Comparison of ENCODE assay signal across 10 cellular contexts in genomic region chr5:88144219-88145040, GRCh38.
A peak's percentile ranks its signal among the peaks of the same experiment; 100 is the strongest.
DNase-seq lines count a peak whose midpoint lies in the region; ATAC-seq and TF ChIP-seq lines count a peak whose summit lies in the region.
"Had no signal": no experiment of that assay in that cellular context is flagged by ENCODE, and none has a peak within 500 bp of the region (broad histone marks: within the 10 kb centered on the region; RNA-seq: fewer than 3 reads in every experiment).

No MANE protein-coding gene starts in this region.

- no peaks in the 10 kb centered on the region for H3K79me2 ChIP-seq in PC-3 (ENCODE audit: low read length)

- no TSS peak for BruUV-seq in PC-3 (replicated peaks; lab: Mats Ljungman, UMichigan)

- intact Hi-C loops in PC-3 (cut with micrococcal nuclease): loop anchor here (5.0 kb wide), 1 partner anchor 138 kb away; no protein-coding TSS in a partner anchor

- H3K4me3 ChIP-seq in H7 (ENCODE audit: insufficient read depth, low read depth, low read length): no peak overlapping the region
- peak overlapping the region; percentile 46 for H3K4me3 ChIP-seq in iPS-15b (ENCODE audit: low read depth, low read length)
- peak overlapping the region; percentile 40 for H3K4me3 ChIP-seq in skeletal muscle cell (ENCODE audit: low read depth, low read length)
- no peak overlapping the region for H3K4me3 ChIP-seq in PC-3 (ENCODE audit: low read length)

- no peak for TF ChIP-seq CTCF in PC-3 (conservative IDR thresholded peaks at IDR 0.05; ENCODE audit: low read depth, low read length)

- H3K27me3 ChIP-seq in H7 (ENCODE audit: control insufficient read depth, insufficient read depth, low read length) (peaks cover 53% of the 10 kb centered on the region), iPS-15b (ENCODE audit: control insufficient read depth, insufficient read depth, low read length) (peaks cover 70% of the 10 kb centered on the region), PC-3 (ENCODE audit: low read length) (no peaks in the 10 kb centered on the region)

- DNase-seq in H7 (peak; percentile 43), skeletal muscle cell (ENCODE audit: low read depth) (no peak), PC-3 (no peak), NCI-H2196 (lab: John Stamatoyannopoulos, UW; ENCODE audit: unreplicated experiment) (no peak)
- DNase-seq in activated T-cell treated with anti-CD3 and anti-CD28 coated beads, Interleukin-2, amount 50 U/mL, for 48 hours: peak; percentile 18 to 21
- DNase-seq: DMS79, NCI-H1436 had no signal

- no peaks in the 10 kb centered on the region for H3K9me2 ChIP-seq in PC-3 (replicated peaks; ENCODE audit: low read length)

- no peak overlapping the region for H3K4me2 ChIP-seq in PC-3 (ENCODE audit: low read length)

- H3K27ac ChIP-seq in PC-3 (ENCODE audit: low read length): no peak overlapping the region

- POLR2A ChIA-PET in PC-3 (lab: Charles Lee; ENCODE audit: unreplicated experiment): no interaction called here

- ATAC-seq in PC-3 (no peak), HG02623 (IDR thresholded peaks at IDR 0.05; ENCODE audit: unreplicated experiment) (no peak)
- ATAC-seq: stimulated activated memory B cell treated with anti-CD40 and anti-IgM and Interleukin-4, amounts not matched to agents 10 μg/mL and 1 μg/mL and 100 μg/mL, for 72 hours had no signal

- H3K9ac ChIP-seq in iPS-15b (ENCODE audit: low read depth, low read length) (no peak overlapping the region), PC-3 (ENCODE audit: low read length) (no peak overlapping the region)

- CTCF ChIA-PET in PC-3 (lab: Charles Lee): no interaction called here

- H2AFZ ChIP-seq in PC-3 (ENCODE audit: low read length): no peak overlapping the region

- H3K9me3 ChIP-seq in iPS-15b (ENCODE audit: control insufficient read depth, insufficient read depth, low read length) (no peaks in the 10 kb centered on the region), PC-3 (ENCODE audit: low read length) (no peaks in the 10 kb centered on the region)

- H3K4me1 ChIP-seq in iPS-15b (ENCODE audit: control insufficient read depth, insufficient read depth, low read length) (peaks cover 23% of the 10 kb centered on the region), PC-3 (ENCODE audit: insufficient read depth, low read length) (peaks cover 13% of the 10 kb centered on the region; the same call in 1 of the 2 replicates)

- H3F3A ChIP-seq in PC-3 (ENCODE audit: low read length, unreplicated experiment): no peaks in the 10 kb centered on the region

- H4K20me1 ChIP-seq in PC-3 (ENCODE audit: low read length): no peaks in the 10 kb centered on the region

- H3K36me3 ChIP-seq in H7 (replicated peaks; ENCODE audit: control insufficient read depth, insufficient read depth, low read length) (no peaks in the 10 kb centered on the region), iPS-15b (ENCODE audit: control insufficient read depth, insufficient read depth, low read length) (no peaks in the 10 kb centered on the region), PC-3 (ENCODE audit: low read depth, low read length) (no peaks in the 10 kb centered on the region)

Comparison
In these comparisons a context has a peak if more than half of its experiments do, and no peak if none do; other contexts are left out.
1. DNase-seq: peak in H7 (single experiment) and activated T-cell treated with anti-CD3 and anti-CD28 coated beads, Interleukin-2, amount 50 U/mL, for 48 hours (2 of 2); none in skeletal muscle cell (single experiment), PC-3 (single experiment) and NCI-H2196 (single experiment).
2. H3K4me3 ChIP-seq: peak in iPS-15b (single experiment) and skeletal muscle cell (single experiment); none in H7 (single experiment) and PC-3 (single experiment).